ENCODE assay signal across 8 cellular contexts in the genomic region with DNA sequence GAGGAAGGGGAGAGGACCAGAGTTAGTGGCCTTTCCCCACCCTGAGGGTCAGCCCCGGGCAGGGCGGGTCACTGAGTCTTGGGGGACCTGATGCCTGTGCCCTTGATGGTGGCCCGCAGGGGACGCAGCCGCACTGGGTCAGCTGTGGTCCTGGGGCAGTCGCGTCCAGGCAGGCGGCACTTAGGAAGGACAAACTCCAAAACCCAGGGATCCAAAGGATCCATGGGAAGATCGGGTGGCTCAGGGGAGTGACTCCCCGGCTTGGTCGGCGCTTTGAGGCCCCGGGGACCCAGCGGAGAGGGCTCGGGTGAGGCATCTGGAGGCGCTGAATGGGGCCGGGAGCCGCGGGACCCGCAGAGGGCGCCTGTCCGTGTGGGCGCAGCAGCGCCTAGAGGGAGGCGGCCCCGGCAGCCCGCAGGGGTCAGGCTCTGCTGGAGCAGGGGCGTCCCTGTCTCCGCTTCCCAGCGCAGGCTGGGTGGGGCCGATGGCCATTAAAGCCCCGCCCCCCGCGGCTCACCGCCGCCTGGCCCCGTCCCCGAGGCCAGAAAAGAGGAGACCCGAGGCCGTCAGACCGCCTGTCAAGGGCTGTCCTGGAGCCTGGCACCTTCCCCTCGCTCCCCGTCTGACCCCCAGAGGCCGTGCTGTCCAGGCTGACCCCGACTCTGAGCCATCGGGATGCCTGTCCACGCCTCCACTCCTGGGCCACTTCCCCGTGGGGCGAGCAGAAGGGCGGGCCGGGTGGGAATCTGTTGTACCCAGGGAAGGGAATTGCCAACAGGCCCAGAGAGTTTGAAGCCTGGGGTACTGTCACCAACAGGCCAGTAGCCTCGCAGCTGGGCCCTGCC. TPM values are rescaled to one million over a fixed set of nuclear protein-coding genes. Genes with fewer than 3 reads are reported as not detected.
A peak's percentile ranks its signal among the peaks of the same experiment; 100 is the strongest.
DNase-seq lines count a peak whose midpoint lies in the region; ATAC-seq and TF ChIP-seq lines count a peak whose summit lies in the region.

No MANE protein-coding gene starts in this region.

- H3K9me3 ChIP-seq in right atrium auricular region = no peaks in the 10 kb centered on the region

- H3K27ac ChIP-seq in right atrium auricular region = peak overlapping the region; percentile 37 to 46

- H3K4me3 ChIP-seq in right atrium auricular region = peak overlapping the region; percentile 34 to 52

- no peak for DNase-seq in activated CD4-positive, CD25-positive, alpha-beta regulatory T cell treated with anti-CD3 and anti-CD28 coated beads, Interleukin-2, amount 50 U/mL, for 72 hours
- DNase-seq in activated naive CD4-positive, alpha-beta T cell treated with Interleukin-2 at 50 U/mL for 16 hours = peak; percentile 41
- DNase-seq in right atrium auricular region (ENCODE audit: low spot score) (no peak), retina (peak; percentile 74), NCI-H82 treated with DMSO at 0.1 percent for 48 hours (lab: John Stamatoyannopoulos, UW; ENCODE audit: unreplicated experiment) (no peak)

- H3K4me1 ChIP-seq in right atrium auricular region = peaks cover 0 to 21% of the 10 kb centered on the region in 2 donors

- no peaks in the 10 kb centered on the region for H3K36me3 ChIP-seq in right atrium auricular region

- peak; percentile 72 to 77 for ATAC-seq in activated CD4-positive, CD25-positive, alpha-beta regulatory T cell treated with anti-CD3 and anti-CD28 coated beads, Interleukin-2, amount 50 U/mL, for 24 hours
- ATAC-seq in GM18873 (IDR thresholded peaks at IDR 0.05; ENCODE audit: low FRiP score, unreplicated experiment) = no peak
- no peak for ATAC-seq in HG02840 (IDR thresholded peaks at IDR 0.05; ENCODE audit: low FRiP score, unreplicated experiment)

- H3K27me3 ChIP-seq in right atrium auricular region = no peaks in the 10 kb centered on the region

- TF ChIP-seq CTCF in right atrium auricular region (IDR thresholded peaks at IDR 0.05) = peak; percentile 36 to 72

RNA-seq across cellular contexts. Expression of gene CIDEC, which starts 17.4 kb away (rescaled TPM):
- 10 to 100 TPM in 1 of 2 donors, 1 to 10 TPM in 1; 1.3 to 17.1 TPM for total RNA-seq in right atrium auricular region

RNA-seq across cellular contexts. Expression of gene RPUSD3, which starts 18.8 kb away (rescaled TPM):
- 10 to 100 TPM; 46.7 to 55.2 TPM for total RNA-seq in right atrium auricular region

RNA-seq across cellular contexts. Expression of gene JAGN1, which starts 27.8 kb away (rescaled TPM):
- 10 to 100 TPM; 39.8 to 44.8 TPM for total RNA-seq in right atrium auricular region

RNA-seq across cellular contexts. Expression of gene IL17RE, which starts 40.0 kb away (rescaled TPM):
- total RNA-seq in right atrium auricular region = 1 to 10 TPM in 1 of 2 donors, under 1 TPM in 1; 0.89 to 2.6 TPM

RNA-seq across cellular contexts. Expression of gene TTLL3, which starts 52.6 kb away (rescaled TPM):
- total RNA-seq in right atrium auricular region = 10 to 100 TPM; 12.2 to 13.1 TPM

Comparison
In these comparisons a context has a peak if more than half of its experiments do, and no peak if none do; other contexts are left out.
1. ATAC-seq: peak in activated CD4-positive, CD25-positive, alpha-beta regulatory T cell treated with anti-CD3 and anti-CD28 coated beads, Interleukin-2, amount 50 U/mL, for 24 hours (2 of 2); none in GM18873 (single experiment) and HG02840 (single experiment).
2. DNase-seq: peak in activated naive CD4-positive, alpha-beta T cell treated with Interleukin-2 at 50 U/mL for 16 hours (single experiment) and retina (single experiment); none in activated CD4-positive, CD25-positive, alpha-beta regulatory T cell treated with anti-CD3 and anti-CD28 coated beads, Interleukin-2, amount 50 U/mL, for 72 hours (single experiment), right atrium auricular region (single experiment) and NCI-H82 treated with DMSO at 0.1 percent for 48 hours (single experiment).